ENCODE assay signal across 8 cellular contexts in the genomic region with DNA sequence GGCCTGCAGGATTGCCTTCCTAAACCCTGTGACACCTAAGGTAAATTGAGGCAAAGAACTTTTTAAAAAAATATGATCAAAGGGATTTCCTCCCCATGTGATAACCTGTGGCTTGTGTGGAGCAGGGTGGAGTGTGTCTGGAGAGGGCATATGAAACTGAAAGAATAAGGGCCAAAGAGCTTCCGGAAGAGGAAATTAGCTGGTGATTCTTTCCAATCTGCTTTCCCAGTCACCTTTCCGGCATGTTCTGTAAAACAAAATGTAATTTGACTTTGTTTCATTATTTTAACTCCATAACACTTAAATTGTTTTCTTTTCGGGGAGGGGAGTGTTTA. TPM values are rescaled to one million over a fixed set of nuclear protein-coding genes. Genes with fewer than 3 reads are reported as not detected.
DNase-seq lines count a peak whose midpoint lies in the region; ATAC-seq and TF ChIP-seq lines count a peak whose summit lies in the region.

No MANE protein-coding gene starts in this region.

- intact Hi-C loops in Panc1 (cut with micrococcal nuclease; ENCODE audit: unreplicated experiment) = no loop called here
- intact Hi-C loops in transverse colon (cut with DNase I; ENCODE audit: low total_unique reads) = no loop called here

- TF ChIP-seq EP300 in transverse colon (IDR thresholded peaks at IDR 0.05; ENCODE audit: low read depth) = no peak

- CTCF ChIA-PET in Panc1 (lab: Charles Lee) = interaction anchor here (0.6 kb wide), 1 partner anchor 30 kb away, joined by 8 read pairs; no protein-coding TSS in a partner anchor

- H3K4me1 ChIP-seq in Panc1 (ENCODE audit: control insufficient read depth, insufficient read depth, low read length) = peaks cover 7% of the 10 kb centered on the region
- peaks cover 0 to 24% (median 2%) of the 10 kb centered on the region in 4 donors for H3K4me1 ChIP-seq in transverse colon

- no TSS peak for BruUV-seq in Panc1 (replicated peaks; lab: Mats Ljungman, UMichigan)

- TF ChIP-seq CTCF in Panc1 (IDR thresholded peaks at IDR 0.05) (no peak), transverse colon (IDR thresholded peaks at IDR 0.05) (no peak)

- TF ChIP-seq POLR2A in transverse colon (IDR thresholded peaks at IDR 0.05) = peak; percentile 50

- WGBS in transverse colon (ENCODE audit: low coverage in 1 of 2), 2 donors = 44% methylated on average over 3 of the region's 3 CpGs; no CpG with 5 or more reads in 1 of the 2 donors

- in situ Hi-C loops in Panc1 (cut with HindIII; ENCODE audit: low pct_unique_long_range_greater_than_20kb, low sequenced_read_pairs) (no loop called here), transverse colon (cut with MboI; ENCODE audit: low pct_ligation_motif_present in 1 of 4, low pct_unique_long_range_greater_than_20kb in 1 of 4, low sequenced_read_pairs in 3 of 4) (no loop called here)

- no peaks in the 10 kb centered on the region; the same call in 1 of the 2 replicates for H3K36me3 ChIP-seq in Panc1 (ENCODE audit: control insufficient read depth, insufficient read depth, low read length)
- H3K36me3 ChIP-seq in transverse colon = no peaks in the 10 kb centered on the region

- H3K4me3 ChIP-seq in Panc1 (ENCODE audit: low read depth in 2 of 2, low read length in 2 of 2) = peak overlapping the region; percentile 88 to 92
- peak overlapping the region; percentile 17 to 77 (median 64) for H3K4me3 ChIP-seq in transverse colon

- POLR2A ChIA-PET in Panc1 (lab: Charles Lee) = interaction anchor here (0.6 to 0.7 kb wide), 2 partner anchors 22 to 75 kb away, joined by 3 read pairs; no protein-coding TSS in a partner anchor

- no peaks in the 10 kb centered on the region for H3K27me3 ChIP-seq in Panc1 (ENCODE audit: control insufficient read depth, insufficient read depth, low read length)
- no peaks in the 10 kb centered on the region for H3K27me3 ChIP-seq in transverse colon

- ATAC-seq in GM19043 (IDR thresholded peaks at IDR 0.05; ENCODE audit: low read depth, unreplicated experiment) (peak; percentile 39), HG03139 (IDR thresholded peaks at IDR 0.05; ENCODE audit: unreplicated experiment) (peak; percentile 43), Panc1 (peak; percentile 50)

- DNase-seq in D341Med (ENCODE audit: low spot score) = peak; percentile 20
- DNase-seq in Panc1 (ENCODE audit: low read depth, low spot score) = no peak
- peak; percentile 26 for DNase-seq in dedifferentiated amniotic fluid mesenchymal stem cell (ENCODE audit: extremely low spot score)
- peak; percentile 57 for DNase-seq in medulla oblongata (ENCODE audit: extremely low spot score)
- peak; percentile 62 for DNase-seq in transverse colon
- no peak for DNase-seq in GM19238 (ENCODE audit: insufficient read length, low spot score)

- H3K27ac ChIP-seq in Panc1 (ENCODE audit: low read length) (peak overlapping the region; percentile 100), transverse colon (peak overlapping the region; percentile 95 to 99 (median 98))

- H3K9me3 ChIP-seq in Panc1 (ENCODE audit: control insufficient read depth, insufficient read depth, low read depth, low read length) = no peaks in the 10 kb centered on the region
- H3K9me3 ChIP-seq in transverse colon = no peaks in the 10 kb centered on the region

RNA-seq across cellular contexts. Expression of a gene that starts 0.6 kb away (rescaled TPM):
- total RNA-seq in Panc1 (2021; ENCODE audit: unreplicated experiment) = 73.7 TPM
- 28.0 TPM for polyA plus RNA-seq in Panc1 (2012; ENCODE audit: insufficient read length)
- 10 to 100 TPM; 15.1 to 60.3 (median 41.2) TPM for total RNA-seq in transverse colon

Comparison
In these comparisons a context has a peak if more than half of its experiments do, and no peak if none do; other contexts are left out.
1. DNase-seq: peak in D341Med (single experiment), dedifferentiated amniotic fluid mesenchymal stem cell (single experiment), medulla oblongata (single experiment) and transverse colon (single experiment); none in Panc1 (single experiment) and GM19238 (single experiment).
2. Peak in every context shown above with its lines, with median percentiles within 50 percentile points of each other: ATAC-seq.